ENCODE assay signal across 1 cellular context in genomic region chr20:17612287-17612974, GRCh38.
A peak's percentile ranks its signal among the peaks of the same experiment; 100 is the strongest.
TF ChIP-seq lines count a peak whose summit lies in the region.

No MANE protein-coding gene starts in this region.

TF ChIP-seq in HepG2, 621 proteins besides CTCF, POLR2A, EP300 and RAD21 (continues in another document):
- peak; percentile 67; the same call in 1 of the 2 replicates for TF ChIP-seq ZSCAN21 (CRISPR knock-in tag; IDR thresholded peaks at IDR 0.05; ENCODE audit: borderline replicate concordance)
- TF ChIP-seq ZNF891 (CRISPR knock-in tag; IDR thresholded peaks at IDR 0.05): peak; percentile 64; the same call in 1 of the 2 replicates
- TF ChIP-seq FOXM1 (CRISPR knock-in tag; IDR thresholded peaks at IDR 0.05): no peak
- peak; percentile 61; the same call in 1 of the 2 replicates for TF ChIP-seq MYC (CRISPR knock-in tag; IDR thresholded peaks at IDR 0.05; ENCODE audit: borderline replicate concordance)
- no peak for TF ChIP-seq TOE1 (CRISPR knock-in tag; IDR thresholded peaks at IDR 0.05)
- TF ChIP-seq ZNF619 (CRISPR knock-in tag; IDR thresholded peaks at IDR 0.05): 0 out of 2 replicates have a peak, but pooled peaks have one; percentile 27
- TF ChIP-seq, protein P1, sequence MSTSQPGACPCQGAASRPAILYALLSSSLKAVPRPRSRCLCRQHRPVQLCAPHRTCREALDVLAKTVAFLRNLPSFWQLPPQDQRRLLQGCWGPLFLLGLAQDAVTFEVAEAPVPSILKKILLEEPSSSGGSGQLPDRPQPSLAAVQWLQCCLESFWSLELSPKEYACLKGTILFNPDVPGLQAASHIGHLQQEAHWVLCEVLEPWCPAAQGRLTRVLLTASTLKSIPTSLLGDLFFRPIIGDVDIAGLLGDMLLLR (CRISPR knock-in tag; IDR thresholded peaks at IDR 0.05): peak; percentile 54; the same call in 1 of the 2 replicates
- peak; percentile 93 for TF ChIP-seq ZNF724P (CRISPR knock-in tag; IDR thresholded peaks at IDR 0.05; ENCODE audit: borderline replicate concordance)
- TF ChIP-seq CC2D1A (CRISPR knock-in tag; IDR thresholded peaks at IDR 0.05): peak; percentile 81; the same call in 1 of the 2 replicates
- no peak for TF ChIP-seq NFIC (IDR thresholded peaks at IDR 0.05; ENCODE audit: low read length)
- TF ChIP-seq, protein P2, sequence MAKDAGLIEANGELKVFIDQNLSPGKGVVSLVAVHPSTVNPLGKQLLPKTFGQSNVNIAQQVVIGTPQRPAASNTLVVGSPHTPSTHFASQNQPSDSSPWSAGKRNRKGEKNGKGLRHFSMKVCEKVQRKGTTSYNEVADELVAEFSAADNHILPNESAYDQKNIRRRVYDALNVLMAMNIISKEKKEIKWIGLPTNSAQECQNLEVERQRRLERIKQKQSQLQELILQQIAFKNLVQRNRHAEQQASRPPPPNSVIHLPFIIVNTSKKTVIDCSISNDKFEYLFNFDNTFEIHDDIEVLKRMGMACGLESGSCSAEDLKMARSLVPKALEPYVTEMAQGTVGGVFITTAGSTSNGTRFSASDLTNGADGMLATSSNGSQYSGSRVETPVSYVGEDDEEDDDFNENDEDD (CRISPR knock-in tag; IDR thresholded peaks at IDR 0.05; ENCODE audit: borderline replicate concordance): no peak
- TF ChIP-seq RFX1 (IDR thresholded peaks at IDR 0.05): no peak; the same call in 1 of the 2 replicates
- TF ChIP-seq SIN3B (IDR thresholded peaks at IDR 0.05; ENCODE audit: low read length): no peak
- TF ChIP-seq ZBTB43 (CRISPR knock-in tag; conservative IDR thresholded peaks at IDR 0.05): 0 out of 2 replicates have a peak, but pooled peaks have one; percentile 26
- TF ChIP-seq GATAD1 (CRISPR knock-in tag; IDR thresholded peaks at IDR 0.05): 0 out of 2 replicates have a peak, but pooled peaks have one; percentile 1
- 0 out of 2 replicates have a peak, but pooled peaks have one; percentile 25 for TF ChIP-seq HNF1A (IDR thresholded peaks at IDR 0.05; ENCODE audit: low read depth)
- 0 out of 2 replicates have a peak, but pooled peaks have one; percentile 39 for TF ChIP-seq HNF1A (CRISPR knock-in tag; IDR thresholded peaks at IDR 0.05; ENCODE audit: borderline replicate concordance)
- TF ChIP-seq ZNF800 (CRISPR knock-in tag; IDR thresholded peaks at IDR 0.05): peak; percentile 47; the same call in 1 of the 2 replicates
- TF ChIP-seq, protein P3, sequence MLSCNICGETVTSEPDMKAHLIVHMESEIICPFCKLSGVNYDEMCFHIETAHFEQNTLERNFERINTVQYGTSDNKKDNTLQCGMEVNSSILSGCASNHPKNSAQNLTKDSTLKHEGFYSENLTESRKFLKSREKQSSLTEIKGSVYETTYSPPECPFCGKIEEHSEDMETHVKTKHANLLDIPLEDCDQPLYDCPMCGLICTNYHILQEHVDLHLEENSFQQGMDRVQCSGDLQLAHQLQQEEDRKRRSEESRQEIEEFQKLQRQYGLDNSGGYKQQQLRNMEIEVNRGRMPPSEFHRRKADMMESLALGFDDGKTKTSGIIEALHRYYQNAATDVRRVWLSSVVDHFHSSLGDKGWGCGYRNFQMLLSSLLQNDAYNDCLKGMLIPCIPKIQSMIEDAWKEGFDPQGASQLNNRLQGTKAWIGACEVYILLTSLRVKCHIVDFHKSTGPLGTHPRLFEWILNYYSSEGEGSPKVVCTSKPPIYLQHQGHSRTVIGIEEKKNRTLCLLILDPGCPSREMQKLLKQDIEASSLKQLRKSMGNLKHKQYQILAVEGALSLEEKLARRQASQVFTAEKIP (CRISPR knock-in tag; IDR thresholded peaks at IDR 0.05; ENCODE audit: borderline replicate concordance): no peak
- peak; percentile 52 for TF ChIP-seq ZNF687 (CRISPR knock-in tag; IDR thresholded peaks at IDR 0.05)
- TF ChIP-seq, protein P4, sequence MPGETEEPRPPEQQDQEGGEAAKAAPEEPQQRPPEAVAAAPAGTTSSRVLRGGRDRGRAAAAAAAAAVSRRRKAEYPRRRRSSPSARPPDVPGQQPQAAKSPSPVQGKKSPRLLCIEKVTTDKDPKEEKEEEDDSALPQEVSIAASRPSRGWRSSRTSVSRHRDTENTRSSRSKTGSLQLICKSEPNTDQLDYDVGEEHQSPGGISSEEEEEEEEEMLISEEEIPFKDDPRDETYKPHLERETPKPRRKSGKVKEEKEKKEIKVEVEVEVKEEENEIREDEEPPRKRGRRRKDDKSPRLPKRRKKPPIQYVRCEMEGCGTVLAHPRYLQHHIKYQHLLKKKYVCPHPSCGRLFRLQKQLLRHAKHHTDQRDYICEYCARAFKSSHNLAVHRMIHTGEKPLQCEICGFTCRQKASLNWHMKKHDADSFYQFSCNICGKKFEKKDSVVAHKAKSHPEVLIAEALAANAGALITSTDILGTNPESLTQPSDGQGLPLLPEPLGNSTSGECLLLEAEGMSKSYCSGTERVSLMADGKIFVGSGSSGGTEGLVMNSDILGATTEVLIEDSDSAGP (CRISPR knock-in tag; IDR thresholded peaks at IDR 0.05; ENCODE audit: borderline replicate concordance): peak; percentile 12
- TF ChIP-seq, protein P5, sequence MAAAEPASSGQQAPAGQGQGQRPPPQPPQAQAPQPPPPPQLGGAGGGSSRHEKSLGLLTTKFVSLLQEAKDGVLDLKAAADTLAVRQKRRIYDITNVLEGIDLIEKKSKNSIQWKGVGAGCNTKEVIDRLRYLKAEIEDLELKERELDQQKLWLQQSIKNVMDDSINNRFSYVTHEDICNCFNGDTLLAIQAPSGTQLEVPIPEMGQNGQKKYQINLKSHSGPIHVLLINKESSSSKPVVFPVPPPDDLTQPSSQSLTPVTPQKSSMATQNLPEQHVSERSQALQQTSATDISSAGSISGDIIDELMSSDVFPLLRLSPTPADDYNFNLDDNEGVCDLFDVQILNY (CRISPR knock-in tag; conservative IDR thresholded peaks at IDR 0.05): no peak
- no peak for TF ChIP-seq ZBTB7A (CRISPR knock-in tag; IDR thresholded peaks at IDR 0.05)
- peak; percentile 17; the same call in 1 of the 2 replicates for TF ChIP-seq ZNF790 (CRISPR knock-in tag; IDR thresholded peaks at IDR 0.05; ENCODE audit: borderline replicate concordance)
- TF ChIP-seq, protein P6, sequence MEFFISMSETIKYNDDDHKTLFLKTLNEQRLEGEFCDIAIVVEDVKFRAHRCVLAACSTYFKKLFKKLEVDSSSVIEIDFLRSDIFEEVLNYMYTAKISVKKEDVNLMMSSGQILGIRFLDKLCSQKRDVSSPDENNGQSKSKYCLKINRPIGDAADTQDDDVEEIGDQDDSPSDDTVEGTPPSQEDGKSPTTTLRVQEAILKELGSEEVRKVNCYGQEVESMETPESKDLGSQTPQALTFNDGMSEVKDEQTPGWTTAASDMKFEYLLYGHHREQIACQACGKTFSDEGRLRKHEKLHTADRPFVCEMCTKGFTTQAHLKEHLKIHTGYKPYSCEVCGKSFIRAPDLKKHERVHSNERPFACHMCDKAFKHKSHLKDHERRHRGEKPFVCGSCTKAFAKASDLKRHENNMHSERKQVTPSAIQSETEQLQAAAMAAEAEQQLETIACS (CRISPR knock-in tag; IDR thresholded peaks at IDR 0.05): no peak; the same call in 1 of the 2 replicates
- no peak for TF ChIP-seq CEBPB (IDR thresholded peaks at IDR 0.05; ENCODE audit: borderline replicate concordance, low read depth, low read length)
- 0 out of 2 replicates have a peak, but pooled peaks have one; percentile 51 for TF ChIP-seq ZBTB38 (CRISPR knock-in tag; IDR thresholded peaks at IDR 0.05)
- TF ChIP-seq NFIB (CRISPR knock-in tag; IDR thresholded peaks at IDR 0.05; ENCODE audit: borderline replicate concordance): no peak
- TF ChIP-seq ZNF160 (CRISPR knock-in tag; IDR thresholded peaks at IDR 0.05): 0 out of 2 replicates have a peak, but pooled peaks have one; percentile 25
- TF ChIP-seq, protein P7, sequence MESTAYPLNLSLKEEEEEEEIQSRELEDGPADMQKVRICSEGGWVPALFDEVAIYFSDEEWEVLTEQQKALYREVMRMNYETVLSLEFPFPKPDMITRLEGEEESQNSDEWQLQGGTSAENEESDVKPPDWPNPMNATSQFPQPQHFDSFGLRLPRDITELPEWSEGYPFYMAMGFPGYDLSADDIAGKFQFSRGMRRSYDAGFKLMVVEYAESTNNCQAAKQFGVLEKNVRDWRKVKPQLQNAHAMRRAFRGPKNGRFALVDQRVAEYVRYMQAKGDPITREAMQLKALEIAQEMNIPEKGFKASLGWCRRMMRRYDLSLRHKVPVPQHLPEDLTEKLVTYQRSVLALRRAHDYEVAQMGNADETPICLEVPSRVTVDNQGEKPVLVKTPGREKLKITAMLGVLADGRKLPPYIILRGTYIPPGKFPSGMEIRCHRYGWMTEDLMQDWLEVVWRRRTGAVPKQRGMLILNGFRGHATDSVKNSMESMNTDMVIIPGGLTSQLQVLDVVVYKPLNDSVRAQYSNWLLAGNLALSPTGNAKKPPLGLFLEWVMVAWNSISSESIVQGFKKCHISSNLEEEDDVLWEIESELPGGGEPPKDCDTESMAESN (CRISPR knock-in tag; conservative IDR thresholded peaks at IDR 0.05): peak; percentile 59; the same call in 1 of the 2 replicates
- peak; percentile 63 for TF ChIP-seq RBM22 (optimal IDR thresholded peaks at IDR 0.05; ENCODE audit: low read length)
